Comparison of ENCODE assay signal across 22 cellular contexts in genomic region chr7:24129597-24129996, GRCh38.
DNase-seq lines count a peak whose midpoint lies in the region; TF ChIP-seq lines count a peak whose summit lies in the region.
"Had no signal": no experiment of that assay in that cellular context is flagged by ENCODE, and none has a peak within 500 bp of the region (broad histone marks: within the 10 kb centered on the region; RNA-seq: fewer than 3 reads in every experiment).

No MANE protein-coding gene starts in this region.

- H3K4me3 ChIP-seq in astrocyte of the spinal cord (ENCODE audit: low read depth, low read length) (no peak overlapping the region), esophagus squamous epithelium (no peak overlapping the region)
- H3K4me3 ChIP-seq: hepatocyte, SK-N-MC, uterus had no signal

- no peak overlapping the region for H3K27ac ChIP-seq in esophagus squamous epithelium
- H3K27ac ChIP-seq: SK-N-MC, uterus had no signal

- peaks cover 0 to 9% (median 0%) of the 10 kb centered on the region in 4 donors for H3K27me3 ChIP-seq in esophagus squamous epithelium
- H3K27me3 ChIP-seq: BE2C, hepatocyte, uterus had no signal

- in situ Hi-C loops in astrocyte of the spinal cord (cut with HindIII; ENCODE audit: low sequenced_read_pairs) = no loop called here

- TF ChIP-seq CTCF in astrocyte of the spinal cord (IDR thresholded peaks at IDR 0.05; ENCODE audit: low read depth, low read length) (no peak), esophagus squamous epithelium (IDR thresholded peaks at IDR 0.05) (no peak)

- intact Hi-C loops in esophagus squamous epithelium (cut with DNase I) = no loop called here

- 39 to 50% methylated on average over 3 of the region's 4 CpGs for WGBS in esophagus squamous epithelium, 2 donors

- H3K9me3 ChIP-seq in esophagus squamous epithelium = no peaks in the 10 kb centered on the region
- H3K9me3 ChIP-seq: BE2C, uterus had no signal

- no peaks in the 10 kb centered on the region for H3K4me1 ChIP-seq in esophagus squamous epithelium
- H3K4me1 ChIP-seq: BE2C, uterus had no signal

- H3K36me3 ChIP-seq in esophagus squamous epithelium = no peaks in the 10 kb centered on the region
- H3K36me3 ChIP-seq: BE2C, uterus had no signal

- DNase-seq in EH (ENCODE audit: low read depth) (peak; percentile 59), M059J (ENCODE audit: low read depth) (peak; percentile 87), astrocyte of the spinal cord (ENCODE audit: low read depth, low spot score) (peak; percentile 36), pons (ENCODE audit: low spot score) (peak; percentile 5), DMS79 treated with DMSO at 0.1 percent for 48 hours (lab: John Stamatoyannopoulos, UW) (no peak), DMS153 (lab: John Stamatoyannopoulos, UW) (no peak), NCI-H1417 (lab: John Stamatoyannopoulos, UW) (no peak), esophagus squamous epithelium (lab: John Stamatoyannopoulos, UW) (no peak)
- DNase-seq: activated CD4-positive, alpha-beta T cell treated with anti-CD3 and anti-CD28 coated beads for 48 hours; activated effector memory CD4-positive, alpha-beta T cell treated with anti-CD3 and anti-CD28 coated beads, Interleukin-2, amount 50 U/mL, for 16 hours; BE2C; Calu3; cerebellar nuclear complex; effector CD8-positive, alpha-beta T cell; NCI-H2081 treated with DMSO at 0.1 percent for 48 hours; NCI-H526; posterior cingulate gyrus; stimulated activated CD4-positive, alpha-beta T cell treated with anti-CD3 and anti-CD28 coated beads, Interleukin-4, amount 100 ng/mL, for 24 hours; substantia nigra; uterus had no signal

- TF ChIP-seq POLR2A in esophagus squamous epithelium (IDR thresholded peaks at IDR 0.05) = no peak

Comparison
In these comparisons a context has a peak if more than half of its experiments do, and no peak if none do; other contexts are left out.
1. DNase-seq: peak in EH (single experiment), M059J (single experiment), astrocyte of the spinal cord (single experiment) and pons (single experiment); none in DMS79 treated with DMSO at 0.1 percent for 48 hours (single experiment), DMS153 (single experiment), NCI-H1417 (0 of 3) and esophagus squamous epithelium (single experiment).